ENCODE assay signal across 1 cellular context in the genomic region with DNA sequence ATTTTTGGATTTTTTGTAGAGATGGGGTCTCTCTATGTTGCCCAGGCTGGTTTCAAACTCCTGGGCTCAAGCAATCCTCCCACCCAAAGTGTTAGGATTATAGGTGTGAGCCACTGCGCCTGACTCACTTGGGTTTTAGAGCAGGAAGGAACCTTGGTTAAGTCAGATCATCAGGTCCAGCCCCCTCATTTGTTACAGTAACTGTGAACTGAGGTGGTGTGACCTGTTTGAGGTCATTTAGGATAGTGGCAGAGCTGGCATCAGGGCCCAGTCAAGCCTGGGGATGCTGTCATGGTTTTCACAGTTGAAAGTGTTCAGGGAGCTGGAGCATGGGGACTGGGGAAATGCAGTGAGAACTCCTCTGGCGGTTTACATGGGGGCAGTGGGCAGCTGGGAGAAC.
TF ChIP-seq lines count a peak whose summit lies in the region.

No MANE protein-coding gene starts in this region.

TF ChIP-seq in HepG2, 621 proteins besides CTCF, POLR2A, EP300 and RAD21 (continued from another document):
- TF ChIP-seq, protein P1, sequence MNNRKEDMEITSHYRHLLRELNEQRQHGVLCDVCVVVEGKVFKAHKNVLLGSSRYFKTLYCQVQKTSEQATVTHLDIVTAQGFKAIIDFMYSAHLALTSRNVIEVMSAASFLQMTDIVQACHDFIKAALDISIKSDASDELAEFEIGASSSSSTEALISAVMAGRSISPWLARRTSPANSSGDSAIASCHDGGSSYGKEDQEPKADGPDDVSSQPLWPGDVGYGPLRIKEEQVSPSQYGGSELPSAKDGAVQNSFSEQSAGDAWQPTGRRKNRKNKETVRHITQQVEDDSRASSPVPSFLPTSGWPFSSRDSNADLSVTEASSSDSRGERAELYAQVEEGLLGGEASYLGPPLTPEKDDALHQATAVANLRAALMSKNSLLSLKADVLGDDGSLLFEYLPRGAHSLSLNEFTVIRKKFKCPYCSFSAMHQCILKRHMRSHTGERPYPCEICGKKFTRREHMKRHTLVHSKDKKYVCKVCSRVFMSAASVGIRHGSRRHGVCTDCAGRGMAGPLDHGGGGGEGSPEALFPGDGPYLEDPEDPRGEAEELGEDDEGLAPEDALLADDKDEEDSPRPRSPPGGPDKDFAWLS (CRISPR knock-in tag; IDR thresholded peaks at IDR 0.05; ENCODE audit: borderline replicate concordance), result no peak
- no peak for TF ChIP-seq ZNF781 (CRISPR knock-in tag; IDR thresholded peaks at IDR 0.05; ENCODE audit: borderline replicate concordance, not compliant biosample characterization)
- TF ChIP-seq, protein P2, sequence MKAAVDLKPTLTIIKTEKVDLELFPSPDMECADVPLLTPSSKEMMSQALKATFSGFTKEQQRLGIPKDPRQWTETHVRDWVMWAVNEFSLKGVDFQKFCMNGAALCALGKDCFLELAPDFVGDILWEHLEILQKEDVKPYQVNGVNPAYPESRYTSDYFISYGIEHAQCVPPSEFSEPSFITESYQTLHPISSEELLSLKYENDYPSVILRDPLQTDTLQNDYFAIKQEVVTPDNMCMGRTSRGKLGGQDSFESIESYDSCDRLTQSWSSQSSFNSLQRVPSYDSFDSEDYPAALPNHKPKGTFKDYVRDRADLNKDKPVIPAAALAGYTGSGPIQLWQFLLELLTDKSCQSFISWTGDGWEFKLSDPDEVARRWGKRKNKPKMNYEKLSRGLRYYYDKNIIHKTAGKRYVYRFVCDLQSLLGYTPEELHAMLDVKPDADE (CRISPR knock-in tag; IDR thresholded peaks at IDR 0.05), result no peak
- no peak for TF ChIP-seq SATB2 (CRISPR knock-in tag; IDR thresholded peaks at IDR 0.05)
- TF ChIP-seq, protein P3, sequence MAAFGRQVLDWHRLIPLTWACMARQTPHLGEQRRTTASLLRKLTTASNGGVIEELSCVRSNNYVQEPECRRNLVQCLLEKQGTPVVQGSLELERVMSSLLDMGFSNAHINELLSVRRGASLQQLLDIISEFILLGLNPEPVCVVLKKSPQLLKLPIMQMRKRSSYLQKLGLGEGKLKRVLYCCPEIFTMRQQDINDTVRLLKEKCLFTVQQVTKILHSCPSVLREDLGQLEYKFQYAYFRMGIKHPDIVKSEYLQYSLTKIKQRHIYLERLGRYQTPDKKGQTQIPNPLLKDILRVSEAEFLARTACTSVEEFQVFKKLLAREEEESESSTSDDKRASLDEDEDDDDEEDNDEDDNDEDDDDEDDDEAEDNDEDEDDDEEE (CRISPR knock-in tag; IDR thresholded peaks at IDR 0.05), result no peak
- TF ChIP-seq ZFP37 (CRISPR knock-in tag; IDR thresholded peaks at IDR 0.05; ENCODE audit: borderline replicate concordance), result no peak
- TF ChIP-seq NR2C2 (CRISPR knock-in tag; IDR thresholded peaks at IDR 0.05; ENCODE audit: borderline replicate concordance), result no peak
- no peak for TF ChIP-seq KLF15 (CRISPR knock-in tag; IDR thresholded peaks at IDR 0.05; ENCODE audit: borderline replicate concordance)
- TF ChIP-seq, protein P4, sequence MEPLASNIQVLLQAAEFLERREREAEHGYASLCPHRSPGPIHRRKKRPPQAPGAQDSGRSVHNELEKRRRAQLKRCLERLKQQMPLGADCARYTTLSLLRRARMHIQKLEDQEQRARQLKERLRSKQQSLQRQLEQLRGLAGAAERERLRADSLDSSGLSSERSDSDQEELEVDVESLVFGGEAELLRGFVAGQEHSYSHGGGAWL (CRISPR knock-in tag; IDR thresholded peaks at IDR 0.05), result no peak
- TF ChIP-seq ZNF337 (CRISPR knock-in tag; IDR thresholded peaks at IDR 0.05; ENCODE audit: borderline replicate concordance, low read depth), result no peak
